In genomic region chr7:29091722-29092121, GRCh38 we compare ENCODE assay signal across 8 cellular contexts. TPM values are rescaled to one million over a fixed set of nuclear protein-coding genes. Genes with fewer than 3 reads are reported as not detected.
A peak's percentile ranks its signal among the peaks of the same experiment; 100 is the strongest.
DNase-seq lines count a peak whose midpoint lies in the region; ATAC-seq and TF ChIP-seq lines count a peak whose summit lies in the region.

No MANE protein-coding gene starts in this region.

- peaks cover 0 to 17% (median 12%) of the 10 kb centered on the region in 7 donors for H3K4me1 Mint-ChIP-seq in naive thymus-derived CD4-positive, alpha-beta T cell

- no peaks in the 10 kb centered on the region for H3K4me1 ChIP-seq in naive thymus-derived CD4-positive, alpha-beta T cell (ENCODE audit: control insufficient read depth in 2 of 2, insufficient read depth in 2 of 2, low read length in 2 of 2)

- H3K27me3 ChIP-seq in naive thymus-derived CD4-positive, alpha-beta T cell (ENCODE audit: control insufficient read depth in 2 of 2, insufficient read depth in 2 of 2, low read length in 2 of 2), result no peaks in the 10 kb centered on the region

- peak; percentile 97 for ATAC-seq in HG03060 (IDR thresholded peaks at IDR 0.05; ENCODE audit: low read depth, unreplicated experiment)
- peak; percentile 36 for ATAC-seq in naive thymus-derived CD4-positive, alpha-beta T cell

- peak overlapping the region; percentile 46 for H3K27ac ChIP-seq in naive thymus-derived CD4-positive, alpha-beta T cell (ENCODE audit: low read depth, low read length)

- no peaks in the 10 kb centered on the region for H3K9me3 ChIP-seq in naive thymus-derived CD4-positive, alpha-beta T cell (ENCODE audit: control insufficient read depth in 2 of 3, low read length in 3 of 3)

- intact Hi-C loops in naive thymus-derived CD4-positive, alpha-beta T cell (cut with micrococcal nuclease), result no loop called here

- POLR2A ChIA-PET in naive thymus-derived CD4-positive, alpha-beta T cell (lab: Charles Lee), result no interaction called here

- H3K27me3 Mint-ChIP-seq in naive thymus-derived CD4-positive, alpha-beta T cell, result peaks cover 8 to 24% (median 17%) of the 10 kb centered on the region in 5 donors

- peak; percentile 8 for DNase-seq in NCI-H2196 (lab: John Stamatoyannopoulos, UW; ENCODE audit: unreplicated experiment)
- no peak for DNase-seq in NCI-H2196 treated with DMSO at 0.1 percent for 48 hours (lab: John Stamatoyannopoulos, UW; ENCODE audit: unreplicated experiment)
- peak; percentile 2 for DNase-seq in astrocyte of the spinal cord (ENCODE audit: low read depth, low spot score)
- peak in 2 of 9 donors; percentile 14 to 42 for DNase-seq in naive thymus-derived CD4-positive, alpha-beta T cell
- DNase-seq in KBM-7, result no peak
- no peak for DNase-seq in activated gamma-delta T cell (lab: John Stamatoyannopoulos, UW)
- DNase-seq in NCI-H345 treated with DMSO at 0.1 percent for 48 hours (lab: John Stamatoyannopoulos, UW; ENCODE audit: unreplicated experiment), result no peak

- peak overlapping the region; percentile 10 for H3K4me3 ChIP-seq in astrocyte of the spinal cord (ENCODE audit: low read depth, low read length)
- peak overlapping the region; percentile 30 for H3K4me3 ChIP-seq in naive thymus-derived CD4-positive, alpha-beta T cell (ENCODE audit: low read length)

- H3K36me3 ChIP-seq in naive thymus-derived CD4-positive, alpha-beta T cell (ENCODE audit: control insufficient read depth in 2 of 3, insufficient read depth in 3 of 3, low read length in 3 of 3), result no peaks in the 10 kb centered on the region

- peak overlapping the region in 8 of 10 donors; percentile 15 to 91 (median 55) for H3K4me3 Mint-ChIP-seq in naive thymus-derived CD4-positive, alpha-beta T cell

- CTCF ChIA-PET in naive thymus-derived CD4-positive, alpha-beta T cell (lab: Charles Lee), result interaction anchor here (1.8 kb wide), 1 partner anchor 9 kb away, joined by 8 read pairs; no protein-coding TSS in a partner anchor

- in situ Hi-C loops in astrocyte of the spinal cord (cut with HindIII; ENCODE audit: low sequenced_read_pairs) (no loop called here), KBM-7 (cut with MboI; ENCODE audit: low pct_unique_long_range_greater_than_20kb, low sequenced_read_pairs) (no loop called here)

- H3K9me3 Mint-ChIP-seq in naive thymus-derived CD4-positive, alpha-beta T cell, result peaks cover 0 to 2% (median 0%) of the 10 kb centered on the region in 11 donors

- no peak for TF ChIP-seq CTCF in astrocyte of the spinal cord (IDR thresholded peaks at IDR 0.05; ENCODE audit: low read depth, low read length)

- no peaks in the 10 kb centered on the region for H3K36me3 Mint-ChIP-seq in naive thymus-derived CD4-positive, alpha-beta T cell

- H3K27ac Mint-ChIP-seq in naive thymus-derived CD4-positive, alpha-beta T cell, result peak overlapping the region in 5 of 9 donors; percentile 25 to 92 (median 75)

RNA-seq across cellular contexts. Expression of gene CPVL, which starts 54.6 kb away (rescaled TPM):
- 10 to 100 TPM in 2 of 5 experiments, 1 to 10 TPM in 2, under 1 TPM in 1; 0.48 to 88.3 (median 3.2) TPM for total RNA-seq in naive thymus-derived CD4-positive, alpha-beta T cell
- polyA plus RNA-seq in naive thymus-derived CD4-positive, alpha-beta T cell, result under 1 TPM; 0.32 to 0.78 TPM

Comparison
In these comparisons a context has a peak if more than half of its experiments do, and no peak if none do; other contexts are left out.
1. DNase-seq: peak in NCI-H2196 (single experiment) and astrocyte of the spinal cord (single experiment); none in NCI-H2196 treated with DMSO at 0.1 percent for 48 hours (single experiment), KBM-7 (single experiment), activated gamma-delta T cell (single experiment) and NCI-H345 treated with DMSO at 0.1 percent for 48 hours (single experiment).